Comparison of ENCODE assay signal across 8 cellular contexts in genomic region chr19:57746580-57747471, GRCh38. TPM values are rescaled to one million over a fixed set of nuclear protein-coding genes. Genes with fewer than 3 reads are reported as not detected.
A peak's percentile ranks its signal among the peaks of the same experiment; 100 is the strongest.
DNase-seq lines count a peak whose midpoint lies in the region; ATAC-seq and TF ChIP-seq lines count a peak whose summit lies in the region.

TSS of gene ZNF776 (plus strand) at chr19:57746815. CDS start at chr19:57747059, 244 bp downstream.

- WGBS in HUES64, result 2% methylated on average over 51 of the region's 51 CpGs

- intact Hi-C loops in mucosa of descending colon (cut with DNase I, micrococcal nuclease), result no loop called here

- H3K79me2 ChIP-seq in OCI-LY3 (ENCODE audit: low read length), result peaks cover 46% of the 10 kb centered on the region

- H4K20me1 ChIP-seq in OCI-LY3 (ENCODE audit: insufficient read depth, low read length), result peaks cover 14% of the 10 kb centered on the region

- H3K9me3 ChIP-seq in HUES64 (ENCODE audit: insufficient read depth, low read depth, low read length) (no peaks in the 10 kb centered on the region), OCI-LY3 (ENCODE audit: insufficient read depth, low read length) (no peaks in the 10 kb centered on the region), mucosa of descending colon (peaks cover 41% of the 10 kb centered on the region)

- peak within 1 kb of the TSS; percentile 93 for H2AFZ ChIP-seq in OCI-LY3 (ENCODE audit: low read depth, low read length)

- H3K4me2 ChIP-seq in OCI-LY3 (ENCODE audit: low read length), result peak within 1 kb of the TSS; percentile 97

- H3K9ac ChIP-seq in HUES64 (ENCODE audit: low read depth, low read length) (peak within 1 kb of the TSS; percentile 86), OCI-LY3 (ENCODE audit: low read length) (peak within 1 kb of the TSS; percentile 83)

- peak; percentile 82 for DNase-seq in DMS 273 treated with DMSO at 0.1 percent for 48 hours (lab: John Stamatoyannopoulos, UW)
- peak; percentile 66 for DNase-seq in activated T-cell treated with anti-CD3 and anti-CD28 coated beads for 1 hour (ENCODE audit: low read depth)
- peak; percentile 58 for DNase-seq in epithelial cell of proximal tubule (ENCODE audit: low read depth)
- peak; percentile 74 to 93 (median 75) for DNase-seq in mucosa of descending colon
- peak; percentile 50 to 73 for DNase-seq in stimulated activated CD8-positive, alpha-beta memory T cell treated with anti-CD3 and anti-CD28 coated beads, Interleukin-4, amount 100 ng/mL, for 1 hour (ENCODE audit: low read depth in 2 of 2, low spot score in 1 of 2)

- H3K27ac ChIP-seq in HUES64 (ENCODE audit: low read depth, low read length) (peak within 1 kb of the TSS; percentile 68), OCI-LY3 (ENCODE audit: low read length) (peak within 1 kb of the TSS; percentile 47)

- peak; percentile 91 for ATAC-seq in GM21515 (IDR thresholded peaks at IDR 0.05; ENCODE audit: unreplicated experiment)
- peak; percentile 99 for ATAC-seq in mucosa of descending colon

- H3K36me3 ChIP-seq in HUES64 (ENCODE audit: insufficient read depth, low read length) (peaks cover 36% of the 10 kb centered on the region), OCI-LY3 (replicated peaks; ENCODE audit: low read depth, low read length) (peaks cover 31% of the 10 kb centered on the region), mucosa of descending colon (ENCODE audit: low read depth) (peaks cover 14% of the 10 kb centered on the region)

- H3K4me1 ChIP-seq in HUES64 (ENCODE audit: insufficient read depth, low read length) (peaks cover 6% of the 10 kb centered on the region; the same call in 1 of the 2 replicates), OCI-LY3 (ENCODE audit: low read length) (peaks cover 17% of the 10 kb centered on the region), mucosa of descending colon (ENCODE audit: low read depth) (peaks cover 4% of the 10 kb centered on the region)

- H3K27me3 ChIP-seq in HUES64 (ENCODE audit: insufficient read depth, low read length) (no peaks in the 10 kb centered on the region; the same call in 1 of the 2 replicates), OCI-LY3 (ENCODE audit: low read depth, low read length) (no peaks in the 10 kb centered on the region)

- TF ChIP-seq CTCF in OCI-LY3 (IDR thresholded peaks at IDR 0.05; ENCODE audit: low read depth, low read length), result no peak
- no peak for TF ChIP-seq CTCF in epithelial cell of proximal tubule (conservative IDR thresholded peaks at IDR 0.05; ENCODE audit: low read depth, low read length)
- no peak for TF ChIP-seq CTCF in mucosa of descending colon (IDR thresholded peaks at IDR 0.05)

- H3K4me3 ChIP-seq in HUES64 (ENCODE audit: low read length) (peak within 1 kb of the TSS; percentile 91), OCI-LY3 (ENCODE audit: low read length) (peak within 1 kb of the TSS; percentile 81), epithelial cell of proximal tubule (ENCODE audit: low read depth, low read length) (peak within 1 kb of the TSS; percentile 91), mucosa of descending colon (peak within 1 kb of the TSS; percentile 75)

RNA-seq across cellular contexts. Expression of gene ZNF776, which starts in this region (rescaled TPM):
- polyA plus RNA-seq in HUES64 (2013, experiment 1 of 2), result 10.5 TPM
- polyA plus RNA-seq in HUES64 (2013, experiment 2 of 2), result 10.8 TPM
- total RNA-seq in epithelial cell of proximal tubule, result 8.6 and 9.0 TPM in 2 replicates
- 10 to 100 TPM; 10.4 to 16.5 (median 14.5) TPM for total RNA-seq in mucosa of descending colon

Comparison
In these comparisons a context has a peak if more than half of its experiments do, and no peak if none do; other contexts are left out.
1. Peak in every context shown above with its lines: DNase-seq, ATAC-seq, H3K4me3 ChIP-seq and H3K27ac ChIP-seq.